In the genomic region with DNA sequence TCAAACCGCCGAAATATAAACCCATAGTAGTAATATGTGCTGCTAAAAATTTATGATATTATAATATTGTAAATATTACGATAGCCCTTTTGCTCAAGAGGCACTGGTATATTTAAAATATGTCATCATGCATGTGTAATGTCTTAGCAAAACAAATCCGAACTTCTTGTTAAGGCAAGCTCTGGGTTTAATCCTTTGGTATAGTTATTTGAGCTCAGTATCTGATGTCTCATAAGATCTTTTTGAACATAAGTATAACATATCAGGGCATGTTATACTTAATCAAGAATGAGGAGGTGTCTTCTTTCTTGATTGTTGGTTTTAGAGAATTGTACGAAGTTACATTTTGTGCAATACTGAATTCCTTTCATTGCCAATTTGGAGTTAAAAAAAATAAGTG, we compare ENCODE assay signal across 15 cellular contexts.
"Had no signal": no experiment of that assay in that cellular context is flagged by ENCODE, and none has a peak within 500 bp of the region (broad histone marks: within the 10 kb centered on the region; RNA-seq: fewer than 3 reads in every experiment).

No MANE protein-coding gene starts in this region.

- H3K27me3 ChIP-seq: colonic mucosa, hepatocyte, sigmoid colon had no signal

- H3K4me1 ChIP-seq: colonic mucosa, sigmoid colon had no signal

- H3K4me3 ChIP-seq: colonic mucosa, hepatocyte, mucosa of descending colon, sigmoid colon, skin epidermis had no signal

- H3K4me2 ChIP-seq: hepatocyte had no signal

- H2AFZ ChIP-seq: hepatocyte had no signal

- H3K27ac ChIP-seq: colonic mucosa, hepatocyte, sigmoid colon, skin epidermis had no signal

- H3K9me3 ChIP-seq: colonic mucosa, mucosa of descending colon, sigmoid colon had no signal

- ATAC-seq: left lobe of liver, mucosa of descending colon, natural killer cell had no signal

- DNase-seq: colonic mucosa; dermis blood vessel endothelial cell; foreskin melanocyte; head of caudate nucleus; mucosa of descending colon; natural killer cell; posterior cingulate gyrus; sigmoid colon; stimulated activated CD4-positive, alpha-beta T cell treated with anti-CD3 and anti-CD28 coated beads, Interleukin-12 subunit alpha, Interleukin-12 subunit beta, amount 100 ng/mL, for 4 hours; stimulated activated CD4-positive, alpha-beta T cell treated with anti-CD3 and anti-CD28 coated beads, Interleukin-2, amount 100 ng/mL, for 48 hours; stimulated activated naive CD4-positive, alpha-beta T cell treated with Interleukin-2 at 50 U/mL for 16 hours; trophoblast cell had no signal

- H3K36me3 ChIP-seq: colonic mucosa, sigmoid colon had no signal
